Comparison of ENCODE assay signal across 8 cellular contexts in the genomic region with DNA sequence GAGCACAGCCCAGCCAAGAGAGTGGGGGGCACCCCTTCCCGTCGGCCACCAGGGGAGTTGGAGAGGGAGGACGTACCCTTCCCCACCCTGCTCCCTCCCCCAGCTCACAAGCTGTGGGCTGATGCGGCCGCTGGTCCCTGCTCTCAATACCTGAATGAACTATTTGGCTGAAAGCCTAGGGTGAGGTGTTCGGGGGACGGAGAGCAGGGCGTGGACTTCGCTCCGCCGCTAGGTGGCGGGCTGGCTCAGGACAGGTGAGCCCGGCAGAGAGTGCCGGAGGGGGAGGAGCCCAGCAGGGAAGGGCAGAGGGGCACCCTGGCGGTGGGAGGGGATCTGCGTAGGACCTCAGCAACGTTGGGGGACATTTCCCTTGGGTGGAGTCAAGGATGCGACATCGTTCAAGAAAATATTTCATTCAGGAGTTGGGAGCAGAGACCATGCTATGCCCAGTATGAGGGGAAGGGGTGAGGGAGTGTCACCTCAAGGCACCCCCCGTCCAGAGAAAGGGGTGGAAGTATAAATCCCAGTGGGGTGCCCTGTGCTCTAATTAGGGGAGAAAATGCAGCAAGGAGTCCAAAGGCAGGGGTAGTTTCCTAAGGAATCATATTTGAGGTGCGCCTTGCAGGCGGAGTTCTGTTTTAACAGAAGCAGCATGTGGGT. TPM values are rescaled to one million over a fixed set of nuclear protein-coding genes. Genes with fewer than 3 reads are reported as not detected.
A peak's percentile ranks its signal among the peaks of the same experiment; 100 is the strongest.
DNase-seq lines count a peak whose midpoint lies in the region; ATAC-seq and TF ChIP-seq lines count a peak whose summit lies in the region.

No MANE protein-coding gene starts in this region.

- POLR2A ChIA-PET in BJ (lab: Charles Lee): no interaction called here

- peak; percentile 98 for TF ChIP-seq CTCF in BJ (IDR thresholded peaks at IDR 0.05; ENCODE audit: insufficient read depth, low read depth, low read length)

- peak; percentile 76 for ATAC-seq in GM21723 (IDR thresholded peaks at IDR 0.05; ENCODE audit: unreplicated experiment)
- ATAC-seq in stimulated activated naive CD8-positive, alpha-beta T cell treated with anti-CD3 and anti-CD28 coated beads, Interleukin-15, Interleukin-2, amounts not matched to agents 100 U/mL and 50 U/mL, for 24 hours: peak; percentile 79

- H3K27me3 ChIP-seq in BJ (ENCODE audit: control insufficient read depth, insufficient read depth, low read length): peaks cover 19% of the 10 kb centered on the region

- no peak overlapping the region for H3K4me3 ChIP-seq in BJ (ENCODE audit: low read depth, low read length)

- CTCF ChIA-PET in BJ (lab: Yijun Ruan, JAX): interaction anchor here (0.6 to 2.0 kb wide), 12 partner anchors 9 to 249 kb away, joined by 3 to 15 read pairs (median 4); no protein-coding TSS in a partner anchor

- no peaks in the 10 kb centered on the region for H3K36me3 ChIP-seq in BJ (ENCODE audit: control insufficient read depth, insufficient read depth, low read length)

- DNase-seq in BJ (ENCODE audit: low read depth) (no peak), NCI-H2029 treated with DMSO at 0.1 percent for 48 hours (lab: John Stamatoyannopoulos, UW) (peak; percentile 59), ecto neural progenitor cell (ENCODE audit: low spot score) (peak; percentile 80), mucosa of gallbladder (ENCODE audit: low spot score) (peak; percentile 68), Kasumi-1 (lab: John Stamatoyannopoulos, UW) (no peak)
- DNase-seq in activated CD4-positive, alpha-beta T cell treated with anti-CD3 and anti-CD28 coated beads for 4 hours: peak; percentile 52 to 68
- DNase-seq in stimulated activated naive CD8-positive, alpha-beta T cell treated with anti-CD3 and anti-CD28 coated beads, Interleukin-15, Interleukin-2, amounts not matched to agents 100 U/mL and 50 U/mL, for 24 hours: peak; percentile 68

RNA-seq across cellular contexts. Expression of a gene that starts 12.0 kb away (rescaled TPM):
- polyA plus RNA-seq in BJ (2011; rRNA removed): not detected in 2 replicates
- not detected in 2 replicates for polyA minus RNA-seq in BJ (2011; rRNA and poly(A)+ RNA removed)
- 0.29 TPM for total RNA-seq in mucosa of gallbladder

RNA-seq across cellular contexts. Expression of a gene that starts 18.7 kb away (rescaled TPM):
- 0.52 and 0.59 TPM in 2 replicates for polyA plus RNA-seq in BJ (2011; rRNA removed)
- polyA minus RNA-seq in BJ (2011; rRNA and poly(A)+ RNA removed): not detected in 2 replicates
- not detected for total RNA-seq in mucosa of gallbladder

RNA-seq across cellular contexts. Expression of a gene that starts 18.9 kb away (rescaled TPM):
- polyA plus RNA-seq in BJ (2011; rRNA removed): 275 and 299 TPM in 2 replicates
- 131 and 209 TPM in 2 replicates for polyA minus RNA-seq in BJ (2011; rRNA and poly(A)+ RNA removed)
- total RNA-seq in mucosa of gallbladder: 202 TPM

RNA-seq across cellular contexts. Expression of a gene that starts 57.9 kb away (rescaled TPM):
- not detected in 2 replicates for polyA plus RNA-seq in BJ (2011; rRNA removed)
- not detected in 2 replicates for polyA minus RNA-seq in BJ (2011; rRNA and poly(A)+ RNA removed)
- total RNA-seq in mucosa of gallbladder: not detected

Comparison
In these comparisons a context has a peak if more than half of its experiments do, and no peak if none do; other contexts are left out.
1. DNase-seq: peak in NCI-H2029 treated with DMSO at 0.1 percent for 48 hours (single experiment), activated CD4-positive, alpha-beta T cell treated with anti-CD3 and anti-CD28 coated beads for 4 hours (2 of 2), ecto neural progenitor cell (single experiment), mucosa of gallbladder (single experiment) and stimulated activated naive CD8-positive, alpha-beta T cell treated with anti-CD3 and anti-CD28 coated beads, Interleukin-15, Interleukin-2, amounts not matched to agents 100 U/mL and 50 U/mL, for 24 hours (single experiment); none in BJ (single experiment) and Kasumi-1 (0 of 2).